In the genomic region with DNA sequence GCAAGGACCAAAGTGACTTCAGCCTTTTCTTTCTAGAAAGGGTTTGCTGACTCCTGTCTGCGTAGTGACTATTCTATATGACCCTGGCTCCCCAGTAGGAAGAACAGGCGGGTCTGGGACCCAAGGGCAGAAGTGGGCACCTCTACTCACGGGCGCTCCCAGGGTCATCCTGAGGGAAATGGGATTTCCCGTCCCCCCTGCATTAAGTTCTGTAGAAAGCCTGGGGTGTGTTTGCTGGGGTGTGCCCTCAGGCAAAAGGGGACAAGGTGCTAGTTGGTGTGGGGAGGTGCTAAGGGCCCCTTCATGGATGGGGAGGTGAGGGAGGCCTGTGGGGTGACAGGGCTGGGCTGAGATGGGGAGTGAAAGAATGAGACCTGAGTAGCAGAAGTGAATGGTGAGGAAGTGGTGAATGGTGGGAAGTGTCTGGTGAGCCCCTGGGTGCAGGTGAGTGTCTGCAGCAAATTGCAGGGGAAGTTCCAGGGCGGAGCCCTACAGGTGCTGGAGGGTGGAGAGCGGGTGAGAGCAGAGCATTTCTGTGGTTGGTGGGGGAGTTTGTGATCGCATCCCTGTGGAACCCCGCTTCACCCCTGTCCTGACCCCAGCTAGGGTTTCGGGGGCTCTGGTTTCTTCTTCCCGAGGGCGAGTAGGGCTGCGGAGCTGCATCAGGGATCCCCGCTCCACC, we compare ENCODE assay signal across 1 cellular context.
TF ChIP-seq lines count a peak whose summit lies in the region.

No MANE protein-coding gene starts in this region.

TF ChIP-seq in H1, 55 proteins besides CTCF, POLR2A, EP300 and RAD21:
- TF ChIP-seq EGR1 (IDR thresholded peaks at IDR 0.05; ENCODE audit: borderline replicate concordance, low read depth, low read length) (no peak), BRCA1 (IDR thresholded peaks at IDR 0.05; ENCODE audit: low read depth, low read length) (no peak), HDAC6 (IDR thresholded peaks at IDR 0.05; ENCODE audit: low read depth, low read length) (no peak), MAFK (IDR thresholded peaks at IDR 0.05; ENCODE audit: low read depth, low read length) (no peak), ZNF274 (IDR thresholded peaks at IDR 0.05; ENCODE audit: borderline replicate concordance, extremely low read depth, low read length) (no peak), KDM5A (IDR thresholded peaks at IDR 0.05; ENCODE audit: low read length) (no peak), CTBP2 (IDR thresholded peaks at IDR 0.05; ENCODE audit: borderline replicate concordance, insufficient read depth, insufficient read length, low read length) (peak; percentile 34), SRF (IDR thresholded peaks at IDR 0.05; ENCODE audit: low read depth, low read length) (no peak), SIRT6 (IDR thresholded peaks at IDR 0.05; ENCODE audit: low read length) (no peak), YY1 (IDR thresholded peaks at IDR 0.05; ENCODE audit: low read depth, low read length) (no peak), RBBP5 (IDR thresholded peaks at IDR 0.05; ENCODE audit: borderline replicate concordance, low read depth, low read length) (no peak), PHF8 (conservative IDR thresholded peaks at IDR 0.05; ENCODE audit: low read depth, low read length) (0 out of 2 replicates have a peak, but pooled peaks have one; percentile 3), KDM1A (IDR thresholded peaks at IDR 0.05; ENCODE audit: borderline replicate concordance, low read length) (no peak), KDM4A (IDR thresholded peaks at IDR 0.05; ENCODE audit: low read depth, low read length, severe bottlenecking) (no peak), CEBPB (IDR thresholded peaks at IDR 0.05; ENCODE audit: low read depth, low read length) (no peak), BCL11A (IDR thresholded peaks at IDR 0.05; ENCODE audit: low read depth in 2 of 2, low read length in 2 of 2) (no peak), CREB1 (IDR thresholded peaks at IDR 0.05) (no peak), SUZ12 (IDR thresholded peaks at IDR 0.05; ENCODE audit: low read length) (peak; percentile 53; the same call in 1 of the 2 replicates), CHD2 (IDR thresholded peaks at IDR 0.05; ENCODE audit: low read length) (no peak), BACH1 (IDR thresholded peaks at IDR 0.05; ENCODE audit: low read length) (no peak), NRF1 (IDR thresholded peaks at IDR 0.05; ENCODE audit: low read depth, low read length) (no peak), RXRA (IDR thresholded peaks at IDR 0.05; ENCODE audit: insufficient read depth, low read depth, low read length) (no peak), CBX5 (IDR thresholded peaks at IDR 0.05; ENCODE audit: low read depth, low read length) (no peak)
- TF ChIP-seq, protein P1, sequence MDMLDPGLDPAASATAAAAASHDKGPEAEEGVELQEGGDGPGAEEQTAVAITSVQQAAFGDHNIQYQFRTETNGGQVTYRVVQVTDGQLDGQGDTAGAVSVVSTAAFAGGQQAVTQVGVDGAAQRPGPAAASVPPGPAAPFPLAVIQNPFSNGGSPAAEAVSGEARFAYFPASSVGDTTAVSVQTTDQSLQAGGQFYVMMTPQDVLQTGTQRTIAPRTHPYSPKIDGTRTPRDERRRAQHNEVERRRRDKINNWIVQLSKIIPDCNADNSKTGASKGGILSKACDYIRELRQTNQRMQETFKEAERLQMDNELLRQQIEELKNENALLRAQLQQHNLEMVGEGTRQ (IDR thresholded peaks at IDR 0.05; ENCODE audit: low read length): no peak
- TF ChIP-seq, protein P2, sequence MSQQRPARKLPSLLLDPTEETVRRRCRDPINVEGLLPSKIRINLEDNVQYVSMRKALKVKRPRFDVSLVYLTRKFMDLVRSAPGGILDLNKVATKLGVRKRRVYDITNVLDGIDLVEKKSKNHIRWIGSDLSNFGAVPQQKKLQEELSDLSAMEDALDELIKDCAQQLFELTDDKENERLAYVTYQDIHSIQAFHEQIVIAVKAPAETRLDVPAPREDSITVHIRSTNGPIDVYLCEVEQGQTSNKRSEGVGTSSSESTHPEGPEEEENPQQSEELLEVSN (IDR thresholded peaks at IDR 0.05): no peak
- TF ChIP-seq, protein P3, sequence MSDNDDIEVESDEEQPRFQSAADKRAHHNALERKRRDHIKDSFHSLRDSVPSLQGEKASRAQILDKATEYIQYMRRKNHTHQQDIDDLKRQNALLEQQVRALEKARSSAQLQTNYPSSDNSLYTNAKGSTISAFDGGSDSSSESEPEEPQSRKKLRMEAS (IDR thresholded peaks at IDR 0.05): no peak
- TF ChIP-seq, protein P4, sequence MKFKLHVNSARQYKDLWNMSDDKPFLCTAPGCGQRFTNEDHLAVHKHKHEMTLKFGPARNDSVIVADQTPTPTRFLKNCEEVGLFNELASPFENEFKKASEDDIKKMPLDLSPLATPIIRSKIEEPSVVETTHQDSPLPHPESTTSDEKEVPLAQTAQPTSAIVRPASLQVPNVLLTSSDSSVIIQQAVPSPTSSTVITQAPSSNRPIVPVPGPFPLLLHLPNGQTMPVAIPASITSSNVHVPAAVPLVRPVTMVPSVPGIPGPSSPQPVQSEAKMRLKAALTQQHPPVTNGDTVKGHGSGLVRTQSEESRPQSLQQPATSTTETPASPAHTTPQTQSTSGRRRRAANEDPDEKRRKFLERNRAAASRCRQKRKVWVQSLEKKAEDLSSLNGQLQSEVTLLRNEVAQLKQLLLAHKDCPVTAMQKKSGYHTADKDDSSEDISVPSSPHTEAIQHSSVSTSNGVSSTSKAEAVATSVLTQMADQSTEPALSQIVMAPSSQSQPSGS (IDR thresholded peaks at IDR 0.05; ENCODE audit: low read length): no peak
TF ChIP-seq in H1: peak in this region for 3.
